Comparison of ENCODE assay signal across 6 cellular contexts in genomic region chr1:145886390-145886789, GRCh38. TPM values are rescaled to one million over a fixed set of nuclear protein-coding genes. Genes with fewer than 3 reads are reported as not detected.
DNase-seq lines count a peak whose midpoint lies in the region; ATAC-seq and TF ChIP-seq lines count a peak whose summit lies in the region.

No MANE protein-coding gene starts in this region.

- no peaks in the 10 kb centered on the region for H3K36me3 Mint-ChIP-seq in brain
- H3K36me3 Mint-ChIP-seq in nephron progenitor cell (ENCODE audit: low read depth): no peaks in the 10 kb centered on the region

- DNase-seq in nephron progenitor cell: no peak
- no peak for DNase-seq in stimulated activated CD4-positive, alpha-beta T cell treated with anti-CD3 and anti-CD28 coated beads, Interleukin-2, amount 100 ng/mL, for 24 hours
- DNase-seq in GM03348 (ENCODE audit: low spot score): no peak
- no peak for DNase-seq in mucosa of gallbladder (ENCODE audit: low spot score)

- H3K4me3 Mint-ChIP-seq in brain (peak overlapping the region; percentile 82 to 90 (median 86)), nephron progenitor cell (peak overlapping the region; percentile 87)

- H3K27me3 Mint-ChIP-seq in brain: peaks cover 39% of the 10 kb centered on the region
- H3K27me3 Mint-ChIP-seq in nephron progenitor cell (ENCODE audit: low read depth, poor library complexity): peaks cover 57% of the 10 kb centered on the region

- peaks cover 34% of the 10 kb centered on the region for H3K4me1 Mint-ChIP-seq in brain
- peaks cover 39% of the 10 kb centered on the region for H3K4me1 Mint-ChIP-seq in nephron progenitor cell

- H3K27ac Mint-ChIP-seq in brain (no peak overlapping the region), nephron progenitor cell (no peak overlapping the region)

- peak; percentile 6 for ATAC-seq in GM19395 (IDR thresholded peaks at IDR 0.05; ENCODE audit: unreplicated experiment)

- H3K9me3 Mint-ChIP-seq in brain: no peaks in the 10 kb centered on the region
- H3K9me3 Mint-ChIP-seq in nephron progenitor cell: no peaks in the 10 kb centered on the region

- no peak for TF ChIP-seq CTCF in brain (conservative IDR thresholded peaks at IDR 0.05)
- TF ChIP-seq CTCF in nephron progenitor cell (IDR thresholded peaks at IDR 0.05): no peak

RNA-seq across cellular contexts. Expression of gene ANKRD35, which starts 0.7 kb away (rescaled TPM):
- polyA plus RNA-seq in brain (ENCODE audit: insufficient read depth, low read depth, low replicate concordance): 32.8 TPM
- total RNA-seq in mucosa of gallbladder: 2.7 TPM

RNA-seq across cellular contexts. Expression of gene ITGA10, which starts 23.5 kb away (rescaled TPM):
- polyA plus RNA-seq in brain (ENCODE audit: insufficient read depth, low read depth, low replicate concordance): 1.7 TPM
- total RNA-seq in mucosa of gallbladder: 3.2 TPM

RNA-seq across cellular contexts. Expression of gene PIAS3, which starts 27.5 kb away (rescaled TPM):
- polyA plus RNA-seq in brain (ENCODE audit: insufficient read depth, low read depth, low replicate concordance): 68.4 TPM
- total RNA-seq in mucosa of gallbladder: 36.5 TPM

RNA-seq across cellular contexts. Expression of gene PEX11B, which starts 32.1 kb away (rescaled TPM):
- polyA plus RNA-seq in brain (ENCODE audit: insufficient read depth, low read depth, low replicate concordance): 35.4 TPM
- total RNA-seq in mucosa of gallbladder: 35.1 TPM

RNA-seq across cellular contexts. Expression of gene RBM8A, which starts 40.9 kb away (rescaled TPM):
- polyA plus RNA-seq in brain (ENCODE audit: insufficient read depth, low read depth, low replicate concordance): 159 TPM
- 99.8 TPM for total RNA-seq in mucosa of gallbladder
